Comparison of ENCODE assay signal across 10 cellular contexts in genomic region chr7:104986623-104987259, GRCh38. TPM values are rescaled to one million over a fixed set of nuclear protein-coding genes. Genes with fewer than 3 reads are reported as not detected.
A peak's percentile ranks its signal among the peaks of the same experiment; 100 is the strongest.
DNase-seq lines count a peak whose midpoint lies in the region; ATAC-seq, FAIRE-seq and TF ChIP-seq lines count a peak whose summit lies in the region.
"Had no signal": no experiment of that assay in that cellular context is flagged by ENCODE, and none has a peak within 500 bp of the region (broad histone marks: within the 10 kb centered on the region; RNA-seq: fewer than 3 reads in every experiment).

No MANE protein-coding gene starts in this region.

- no peaks in the 10 kb centered on the region for H3K27me3 ChIP-seq in CD4-positive, alpha-beta memory T cell (ENCODE audit: insufficient read depth, low read length)
- H3K27me3 ChIP-seq in KMS-11 (ENCODE audit: insufficient read depth, low read depth) (no peaks in the 10 kb centered on the region), astrocyte (ENCODE audit: insufficient read depth, low read length) (no peaks in the 10 kb centered on the region)

- CTCF ChIA-PET in CD4-positive, alpha-beta memory T cell (lab: Charles Lee; ENCODE audit: partially characterized antibody) = interaction anchor here (1.2 to 2.9 kb wide), 4 partner anchors 24 to 56 kb away, joined by 4 to 16 read pairs (median 4); no protein-coding TSS in a partner anchor

- H2AFZ ChIP-seq in KMS-11 (ENCODE audit: low read depth) (no peak overlapping the region), astrocyte (ENCODE audit: low read depth, low read length) (no peak overlapping the region)

- H3K4me1 Mint-ChIP-seq in CD4-positive, alpha-beta memory T cell = peaks cover 35 to 54% (median 45%) of the 10 kb centered on the region in 4 donors
- H3K4me1 Mint-ChIP-seq in astrocyte (ENCODE audit: low read depth, unreplicated experiment) = peaks cover 52% of the 10 kb centered on the region
- peaks cover 59% of the 10 kb centered on the region for H3K4me1 Mint-ChIP-seq in osteocyte (ENCODE audit: unreplicated experiment)

- H3K4me2 ChIP-seq in KMS-11 (peak overlapping the region; percentile 100; the same call in 1 of the 2 replicates), astrocyte (ENCODE audit: low read length) (no peak overlapping the region)

- no peak for FAIRE-seq in astrocyte (lab: Jason Lieb, UNC)
- FAIRE-seq: TTC549 had no signal

- H3K79me2 ChIP-seq in KMS-11 (ENCODE audit: insufficient read depth, low read depth) = peaks cover 37% of the 10 kb centered on the region; the same call in 1 of the 2 replicates
- peaks cover 22% of the 10 kb centered on the region for H3K79me2 ChIP-seq in astrocyte (ENCODE audit: insufficient read depth, low read length)

- intact Hi-C loops in CD4-positive, alpha-beta memory T cell (cut with micrococcal nuclease) = no loop called here

- TF ChIP-seq CTCF in KMS-11 (conservative IDR thresholded peaks at IDR 0.05; ENCODE audit: low read depth, low read length) (no peak), astrocyte (IDR thresholded peaks at IDR 0.05; ENCODE audit: insufficient read depth, low read depth, low read length) (no peak), osteocyte (IDR thresholded peaks at IDR 0.05) (no peak)

- H3K4me3 Mint-ChIP-seq in CD4-positive, alpha-beta memory T cell = peak overlapping the region in 2 of 8 donors; percentile 32 to 36
- H3K4me3 Mint-ChIP-seq in astrocyte (ENCODE audit: unreplicated experiment) (no peak overlapping the region), osteocyte (ENCODE audit: unreplicated experiment) (no peak overlapping the region)
- H3K4me3 Mint-ChIP-seq: activated T-helper 1 cell treated with anti-CD3 and anti-CD28 coated beads, Interleukin-12 subunit alpha, Interleukin-12 subunit beta, Interleukin-2, Interleukin-4 antibody, amounts not matched to agents 30 ng/mL and 10 ng/mL and 1 ng/mL, durations not matched to agents 14 hours and 24 hours and 36 hours had no signal

- H3K9me3 ChIP-seq in CD4-positive, alpha-beta memory T cell (ENCODE audit: control insufficient read depth in 1 of 2, low read length in 2 of 2) = no peaks in the 10 kb centered on the region
- H3K9me3 ChIP-seq in astrocyte (ENCODE audit: insufficient read depth, low read depth, low read length) = no peaks in the 10 kb centered on the region

- no peak for DNase-seq in CD4-positive, alpha-beta memory T cell
- DNase-seq in astrocyte (ENCODE audit: low read depth) (no peak), osteocyte (ENCODE audit: extremely low spot score, unreplicated experiment) (no peak), NCI-H1092 treated with DMSO at 0.1 percent for 48 hours (lab: John Stamatoyannopoulos, UW) (no peak), activated gamma-delta T cell treated with Interleukin-2 at 50 U/mL for 16 hours (no peak)

- ATAC-seq in GM21526 (IDR thresholded peaks at IDR 0.05; ENCODE audit: low FRiP score, unreplicated experiment) (no peak), HG03108 (IDR thresholded peaks at IDR 0.05; ENCODE audit: unreplicated experiment) (no peak)

- H3K9me3 Mint-ChIP-seq in CD4-positive, alpha-beta memory T cell = no peaks in the 10 kb centered on the region
- H3K9me3 Mint-ChIP-seq in astrocyte (ENCODE audit: unreplicated experiment) = no peaks in the 10 kb centered on the region
- no peaks in the 10 kb centered on the region for H3K9me3 Mint-ChIP-seq in osteocyte (ENCODE audit: unreplicated experiment)
- H3K9me3 Mint-ChIP-seq: activated T-helper 1 cell treated with anti-CD3 and anti-CD28 coated beads, Interleukin-12 subunit alpha, Interleukin-12 subunit beta, Interleukin-2, Interleukin-4 antibody, amounts not matched to agents 30 ng/mL and 10 ng/mL and 1 ng/mL, durations not matched to agents 14 hours and 24 hours and 36 hours had no signal

- no peaks in the 10 kb centered on the region for H3K27me3 Mint-ChIP-seq in CD4-positive, alpha-beta memory T cell
- H3K27me3 Mint-ChIP-seq in astrocyte (ENCODE audit: low read depth, unreplicated experiment) (no peaks in the 10 kb centered on the region), osteocyte (ENCODE audit: unreplicated experiment) (no peaks in the 10 kb centered on the region)

- H3K4me1 ChIP-seq in CD4-positive, alpha-beta memory T cell (ENCODE audit: insufficient read depth, low read length) = peaks cover 41% of the 10 kb centered on the region
- H3K4me1 ChIP-seq in KMS-11 (ENCODE audit: low read depth, poor library complexity, severe bottlenecking) = peaks cover 72% of the 10 kb centered on the region
- peaks cover 35% of the 10 kb centered on the region for H3K4me1 ChIP-seq in astrocyte (ENCODE audit: insufficient read depth, low read length)

- H3K9ac ChIP-seq in KMS-11 = no peak overlapping the region
- no peak overlapping the region for H3K9ac ChIP-seq in astrocyte (ENCODE audit: low read length)

- POLR2A ChIA-PET in CD4-positive, alpha-beta memory T cell (lab: Charles Lee; ENCODE audit: partially characterized antibody) = interaction anchor here (0.6 to 16.1 kb wide), 3 partner anchors 9 to 51 kb away, joined by 3 to 760 read pairs (median 4); partner anchors contain the start of gene KMT2E

- H3K27ac ChIP-seq in CD4-positive, alpha-beta memory T cell (ENCODE audit: low read depth, low read length) = peak overlapping the region; percentile 18
- H3K27ac ChIP-seq in KMS-11 = peak overlapping the region; percentile 95; the same call in 1 of the 2 replicates
- no peak overlapping the region for H3K27ac ChIP-seq in astrocyte (ENCODE audit: low read depth, low read length)

- H4K20me1 ChIP-seq in KMS-11 (ENCODE audit: insufficient read depth) (no peaks in the 10 kb centered on the region; the same call in 1 of the 2 replicates), astrocyte (ENCODE audit: insufficient read depth, low read length) (peaks cover 15% of the 10 kb centered on the region)

- no peak overlapping the region for H3K4me3 ChIP-seq in CD4-positive, alpha-beta memory T cell (ENCODE audit: low read length in 2 of 2)
- H3K4me3 ChIP-seq in KMS-11 (IDR thresholded peaks at IDR 0.05; ENCODE audit: insufficient read depth, low read depth, low read length) (no peak overlapping the region), astrocyte (ENCODE audit: insufficient read depth, low read depth, low read length) (no peak overlapping the region)

- peaks cover 0 to 30% of the 10 kb centered on the region in 2 donors for H3K36me3 Mint-ChIP-seq in CD4-positive, alpha-beta memory T cell
- peaks cover 3% of the 10 kb centered on the region for H3K36me3 Mint-ChIP-seq in astrocyte (ENCODE audit: low read depth, unreplicated experiment)
- peaks cover 17% of the 10 kb centered on the region for H3K36me3 Mint-ChIP-seq in osteocyte (ENCODE audit: unreplicated experiment)

- peaks cover 5% of the 10 kb centered on the region for H3K36me3 ChIP-seq in CD4-positive, alpha-beta memory T cell (ENCODE audit: insufficient read depth, low read length)
- no peaks in the 10 kb centered on the region for H3K36me3 ChIP-seq in KMS-11 (ENCODE audit: insufficient read depth)
- H3K36me3 ChIP-seq in astrocyte (ENCODE audit: insufficient read depth, low read length) = peaks cover 8% of the 10 kb centered on the region

- peak overlapping the region in 6 of 7 donors; percentile 81 to 100 (median 90) for H3K27ac Mint-ChIP-seq in CD4-positive, alpha-beta memory T cell
- H3K27ac Mint-ChIP-seq in astrocyte (ENCODE audit: unreplicated experiment) (peak overlapping the region; percentile 59), osteocyte (ENCODE audit: unreplicated experiment) (peak overlapping the region; percentile 56)
- H3K27ac Mint-ChIP-seq: activated T-helper 1 cell treated with anti-CD3 and anti-CD28 coated beads, Interleukin-12 subunit alpha, Interleukin-12 subunit beta, Interleukin-2, Interleukin-4 antibody, amounts not matched to agents 30 ng/mL and 10 ng/mL and 1 ng/mL, durations not matched to agents 14 hours and 24 hours and 36 hours had no signal

RNA-seq across cellular contexts. Expression of gene KMT2E, which starts 27.3 kb away (rescaled TPM):
- total RNA-seq in CD4-positive, alpha-beta memory T cell = 100 to 1,000 TPM; 213 to 224 TPM
- 100 to 1,000 TPM; 109 to 244 TPM for polyA plus RNA-seq in CD4-positive, alpha-beta memory T cell
- total RNA-seq in astrocyte (57.4 and 62.5 TPM in 2 replicates), osteocyte (72.9 and 75.6 TPM in 2 replicates)
